Comparison of ENCODE assay signal across 31 cellular contexts in the genomic region with DNA sequence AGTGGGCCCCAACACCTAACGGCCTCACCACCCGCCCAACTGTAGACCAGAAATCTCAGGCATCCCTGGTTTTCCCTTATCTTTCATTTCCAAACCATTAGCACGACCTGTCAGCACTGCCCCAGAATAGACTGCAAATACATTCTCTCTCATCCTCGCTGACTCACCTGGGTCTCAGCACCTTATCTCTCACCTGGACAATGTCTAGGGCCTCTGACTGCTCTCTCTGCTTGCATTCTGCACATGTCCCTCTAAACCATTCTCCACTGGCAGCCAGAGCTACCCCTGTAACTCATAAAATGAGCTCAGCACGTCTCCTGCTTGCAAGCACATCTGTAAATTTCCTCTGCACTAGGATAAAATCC. TPM values are rescaled to one million over a fixed set of nuclear protein-coding genes. Genes with fewer than 3 reads are reported as not detected.
DNase-seq lines count a peak whose midpoint lies in the region; ATAC-seq, FAIRE-seq and TF ChIP-seq lines count a peak whose summit lies in the region.
"Had no signal": no experiment of that assay in that cellular context is flagged by ENCODE, and none has a peak within 500 bp of the region (broad histone marks: within the 10 kb centered on the region; RNA-seq: fewer than 3 reads in every experiment).

No MANE protein-coding gene starts in this region.

- intact Hi-C loops in right cardiac atrium (cut with DNase I) = no loop called here
- intact Hi-C loops in Right ventricle myocardium inferior (cut with DNase I) = no loop called here

- H3K9me3 ChIP-seq in right cardiac atrium (ENCODE audit: control insufficient read depth, low read length) = no peaks in the 10 kb centered on the region
- H3K9me3 ChIP-seq in neural progenitor cell (ENCODE audit: low read depth) = peaks cover 8% of the 10 kb centered on the region
- no peaks in the 10 kb centered on the region for H3K9me3 ChIP-seq in effector memory CD4-positive, alpha-beta T cell (ENCODE audit: control insufficient read depth, low read length)
- H3K9me3 ChIP-seq: ascending aorta, thoracic aorta, uterus had no signal

- H3K36me3 ChIP-seq in neural progenitor cell = peaks cover 7% of the 10 kb centered on the region
- H3K36me3 ChIP-seq in effector memory CD4-positive, alpha-beta T cell (ENCODE audit: control insufficient read depth, insufficient read depth, low read length) = no peaks in the 10 kb centered on the region
- H3K36me3 ChIP-seq: ascending aorta, thoracic aorta, uterus had no signal

- peaks cover 26% of the 10 kb centered on the region for H4K20me1 ChIP-seq in neural progenitor cell (ENCODE audit: low read depth)

- no peak for TF ChIP-seq CTCF in neural progenitor cell (IDR thresholded peaks at IDR 0.05)

- H3K9ac ChIP-seq in neural progenitor cell = no peak overlapping the region

- no peaks in the 10 kb centered on the region for H3K27me3 ChIP-seq in right cardiac atrium (ENCODE audit: control insufficient read depth, insufficient read depth)
- no peaks in the 10 kb centered on the region for H3K27me3 ChIP-seq in neural progenitor cell
- H3K27me3 ChIP-seq in effector memory CD4-positive, alpha-beta T cell (replicated peaks; ENCODE audit: control insufficient read depth, insufficient read depth, low read length, poor library complexity, severe bottlenecking) = no peaks in the 10 kb centered on the region
- H3K27me3 ChIP-seq: ascending aorta, uterus had no signal

- H3K4me2 ChIP-seq in neural progenitor cell = no peak overlapping the region

- H3K4me3 Mint-ChIP-seq in neural progenitor cell = no peak overlapping the region
- no peak overlapping the region for H3K4me3 Mint-ChIP-seq in activated naive CD8-positive, alpha-beta T cell treated with anti-CD3 and anti-CD28 coated beads for 36 hours
- H3K4me3 Mint-ChIP-seq: activated naive CD8-positive, alpha-beta T cell; CD4-positive, alpha-beta T cell; IgD-negative memory B cell; naive thymus-derived CD8-positive, alpha-beta T cell; stimulated activated naive B cell treated with anti-CD40 and anti-IgM and Interleukin-4, amounts not matched to agents 10 μg/mL and 1 μg/mL and 100 μg/mL, for 72 hours; WTC11 had no signal

- DNase-seq in right cardiac atrium (no peak), Right ventricle myocardium inferior (ENCODE audit: missing footprints) (no peak), neural progenitor cell (ENCODE audit: low spot score) (no peak), GM19239 (ENCODE audit: insufficient read length, low spot score) (no peak)
- no peak for DNase-seq in effector memory CD4-positive, alpha-beta T cell
- no peak for DNase-seq in activated naive CD8-positive, alpha-beta T cell treated with anti-CD3 and anti-CD28 coated beads for 36 hours
- DNase-seq: activated CD4-positive, alpha-beta T cell treated with anti-CD3 and anti-CD28 coated beads, Interleukin-2, amount 50 U/mL, for 1 hour; activated effector memory CD4-positive, alpha-beta T cell treated with Interleukin-2 at 50 U/mL for 16 hours; activated T-cell treated with anti-CD3 and anti-CD28 coated beads, Interleukin-2, amount 50 U/mL, for 1 hour; AML-193; CD4-positive, alpha-beta T cell; cerebellar nuclear complex; glutamatergic neuron; naive thymus-derived CD8-positive, alpha-beta T cell; NCI-H446 treated with DMSO at 0.1 percent for 48 hours; NCI-H82; stimulated activated naive B cell treated with anti-CD40 and anti-IgM and Interleukin-4, amounts not matched to agents 10 μg/mL and 1 μg/mL and 100 μg/mL, for 72 hours; uterus had no signal

- H3K36me3 Mint-ChIP-seq in neural progenitor cell = peaks cover 22% of the 10 kb centered on the region
- H3K36me3 Mint-ChIP-seq in activated naive CD8-positive, alpha-beta T cell treated with anti-CD3 and anti-CD28 coated beads for 36 hours = peaks cover 10% of the 10 kb centered on the region

- no peaks in the 10 kb centered on the region for H3K9me3 Mint-ChIP-seq in neural progenitor cell
- H3K9me3 Mint-ChIP-seq in activated naive CD8-positive, alpha-beta T cell treated with anti-CD3 and anti-CD28 coated beads for 36 hours = no peaks in the 10 kb centered on the region
- H3K9me3 Mint-ChIP-seq: CD4-positive, alpha-beta T cell; IgD-negative memory B cell; naive thymus-derived CD8-positive, alpha-beta T cell; WTC11 had no signal

- ATAC-seq in right cardiac atrium = no peak
- no peak for ATAC-seq in Right ventricle myocardium inferior
- no peak for ATAC-seq in HG03520 (IDR thresholded peaks at IDR 0.05; ENCODE audit: unreplicated experiment)
- ATAC-seq: naive thymus-derived CD8-positive, alpha-beta T cell; stimulated activated naive B cell treated with anti-CD40 and anti-IgM and Interleukin-4, amounts not matched to agents 10 μg/mL and 1 μg/mL and 100 μg/mL, for 72 hours; WTC11 had no signal

- H2AFZ ChIP-seq in neural progenitor cell (replicated peaks) = no peak overlapping the region

- H3K4me3 ChIP-seq in right cardiac atrium (ENCODE audit: low read length) (no peak overlapping the region), neural progenitor cell (no peak overlapping the region)
- no peak overlapping the region for H3K4me3 ChIP-seq in effector memory CD4-positive, alpha-beta T cell (ENCODE audit: insufficient read depth, low read depth, low read length, poor library complexity, severe bottlenecking)
- H3K4me3 ChIP-seq: ascending aorta, lung, thoracic aorta, uterus had no signal

- peaks cover 2% of the 10 kb centered on the region for H3K27me3 Mint-ChIP-seq in neural progenitor cell (ENCODE audit: insufficient read depth, low read depth)
- no peaks in the 10 kb centered on the region for H3K27me3 Mint-ChIP-seq in activated naive CD8-positive, alpha-beta T cell treated with anti-CD3 and anti-CD28 coated beads for 36 hours
- H3K27me3 Mint-ChIP-seq: activated naive CD8-positive, alpha-beta T cell; CD4-positive, alpha-beta T cell; IgD-negative memory B cell; naive thymus-derived CD8-positive, alpha-beta T cell; stimulated activated naive B cell treated with anti-CD40 and anti-IgM and Interleukin-4, amounts not matched to agents 10 μg/mL and 1 μg/mL and 100 μg/mL, for 72 hours had no signal

- WGBS in right cardiac atrium = 65% methylated on average over 5 of the region's 5 CpGs

- peak overlapping the region; percentile 11 for H3K27ac Mint-ChIP-seq in neural progenitor cell
- H3K27ac Mint-ChIP-seq in activated naive CD8-positive, alpha-beta T cell treated with anti-CD3 and anti-CD28 coated beads for 36 hours = no peak overlapping the region
- H3K27ac Mint-ChIP-seq: activated naive CD8-positive, alpha-beta T cell; CD4-positive, alpha-beta T cell; stimulated activated naive B cell treated with anti-CD40 and anti-IgM and Interleukin-4, amounts not matched to agents 10 μg/mL and 1 μg/mL and 100 μg/mL, for 72 hours had no signal

- no peak for FAIRE-seq in GM19239 (lab: Jason Lieb, UNC)
- FAIRE-seq: small intestine had no signal

- H3K27ac ChIP-seq in right cardiac atrium (ENCODE audit: low read length) (peak overlapping the region; percentile 8), cingulate gyrus (ENCODE audit: low read depth, low read length) (peak overlapping the region; percentile 86), neural progenitor cell (no peak overlapping the region)
- no peak overlapping the region for H3K27ac ChIP-seq in effector memory CD4-positive, alpha-beta T cell (ENCODE audit: insufficient read depth, low read length, poor library complexity, severe bottlenecking)
- H3K27ac ChIP-seq: ascending aorta, thoracic aorta had no signal

- H3K79me2 ChIP-seq in neural progenitor cell (ENCODE audit: low read depth) = no peaks in the 10 kb centered on the region

- H3K4me1 Mint-ChIP-seq in neural progenitor cell = peaks cover 21% of the 10 kb centered on the region
- no peaks in the 10 kb centered on the region for H3K4me1 Mint-ChIP-seq in activated naive CD8-positive, alpha-beta T cell treated with anti-CD3 and anti-CD28 coated beads for 36 hours
- H3K4me1 Mint-ChIP-seq: naive thymus-derived CD8-positive, alpha-beta T cell had no signal

- H3F3A ChIP-seq in neural progenitor cell (ENCODE audit: low read depth) = peaks cover 35% of the 10 kb centered on the region

- H3K4me1 ChIP-seq in right cardiac atrium (ENCODE audit: control insufficient read depth, insufficient read depth, low read length) (peaks cover 17% of the 10 kb centered on the region), neural progenitor cell (peaks cover 42% of the 10 kb centered on the region)
- no peaks in the 10 kb centered on the region for H3K4me1 ChIP-seq in effector memory CD4-positive, alpha-beta T cell (ENCODE audit: control insufficient read depth, insufficient read depth, low read length, poor library complexity, severe bottlenecking)
- H3K4me1 ChIP-seq: uterus had no signal

RNA-seq across cellular contexts. Expression of a gene that starts 12.7 kb away (rescaled TPM):
- total RNA-seq in right cardiac atrium (1,000 to 10,000 TPM in 1 of 4 donors, 100 to 1,000 TPM in 3; 816 to 1,016 (median 864) TPM), Right ventricle myocardium inferior (1,804 TPM), neural progenitor cell (ENCODE audit: low replicate concordance) (not detected in 2 replicates)
- polyA plus RNA-seq in right cardiac atrium = 1,778 TPM
- total RNA-seq in activated naive CD8-positive, alpha-beta T cell treated with anti-CD3 and anti-CD28 coated beads for 36 hours = not detected
- total RNA-seq: A673, kidney epithelial cell, RPMI7951, SK-MEL-5 had no signal
- polyA plus RNA-seq: IgD-negative memory B cell; naive thymus-derived CD8-positive, alpha-beta T cell had no signal

RNA-seq across cellular contexts. Expression of a gene that starts 55.5 kb away (rescaled TPM):
- total RNA-seq in right cardiac atrium (10 to 100 TPM; 13.0 to 17.0 (median 13.8) TPM), Right ventricle myocardium inferior (10.8 TPM), neural progenitor cell (ENCODE audit: low replicate concordance) (41.3 and 57.4 TPM in 2 replicates)
- 17.3 TPM for polyA plus RNA-seq in right cardiac atrium
- 10 to 100 TPM; 38.9 to 39.8 TPM for total RNA-seq in activated naive CD8-positive, alpha-beta T cell treated with anti-CD3 and anti-CD28 coated beads for 36 hours

Comparison
In these comparisons a context has a peak if more than half of its experiments do, and no peak if none do; other contexts are left out.
1. H3K27ac ChIP-seq: peak in right cardiac atrium (single experiment) and cingulate gyrus (single experiment); none in neural progenitor cell (single experiment) and effector memory CD4-positive, alpha-beta T cell (single experiment).
2. RNA of a gene that starts 12.7 kb away (total RNA-seq): 1,804 TPM in Right ventricle myocardium inferior (single experiment) and 816 to 1,016 TPM in right cardiac atrium; not detected in activated naive CD8-positive, alpha-beta T cell treated with anti-CD3 and anti-CD28 coated beads for 36 hours and not detected in neural progenitor cell; every median in the first group is over 100 times any median in the second.